In the genomic region with DNA sequence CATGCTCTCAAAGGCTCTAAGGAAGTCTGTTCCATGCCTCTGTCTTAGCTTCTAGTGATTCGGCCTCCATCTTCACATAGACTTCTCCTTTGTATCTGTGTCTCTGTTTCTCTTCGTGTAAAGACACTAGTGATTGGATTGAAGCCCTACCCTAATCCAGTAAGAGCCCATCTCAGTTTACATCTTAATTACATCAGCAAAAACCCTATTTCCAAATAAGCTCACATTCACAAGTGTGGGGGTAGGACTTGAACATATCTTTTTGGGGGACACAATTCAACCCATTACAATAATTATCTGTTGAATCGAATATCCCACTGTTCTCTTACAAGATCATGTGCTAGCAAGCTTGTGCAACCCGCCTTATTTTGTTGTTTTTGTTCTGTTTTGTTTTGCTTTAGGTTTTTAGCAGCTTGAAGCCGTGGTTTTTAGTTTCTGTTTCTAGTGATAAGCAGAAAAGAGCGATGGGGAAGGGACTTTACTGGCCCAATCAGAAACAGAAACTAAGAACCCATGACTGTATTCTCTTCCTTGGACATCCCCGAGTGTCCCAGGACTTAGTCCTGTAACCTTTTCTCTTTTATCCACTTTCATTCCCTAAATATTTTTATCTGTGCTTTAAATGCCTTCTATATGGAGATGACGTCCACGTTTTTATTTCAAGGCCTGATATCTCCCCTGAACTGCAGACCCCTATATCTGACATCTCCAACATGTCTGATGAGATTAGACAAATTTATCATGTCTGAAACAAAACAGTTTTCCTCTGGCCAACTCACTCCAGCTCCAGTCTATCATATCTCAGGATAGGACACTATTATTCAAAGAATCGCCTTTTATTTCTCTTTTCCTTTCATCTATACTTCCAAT, we compare ENCODE assay signal across 14 cellular contexts.
A peak's percentile ranks its signal among the peaks of the same experiment; 100 is the strongest.
DNase-seq lines count a peak whose midpoint lies in the region; ATAC-seq, FAIRE-seq and TF ChIP-seq lines count a peak whose summit lies in the region.
"Had no signal": no experiment of that assay in that cellular context is flagged by ENCODE, and none has a peak within 500 bp of the region (broad histone marks: within the 10 kb centered on the region; RNA-seq: fewer than 3 reads in every experiment).

No MANE protein-coding gene starts in this region.

- no peaks in the 10 kb centered on the region for H3K4me1 ChIP-seq in GM12878 (ENCODE audit: control insufficient read depth, insufficient read depth, low read length)
- H3K4me1 ChIP-seq: Caco-2, lower lobe of right lung, right atrium auricular region had no signal

- TF ChIP-seq CTCF in GM12864 (IDR thresholded peaks at IDR 0.05; ENCODE audit: low read depth, low read length, missing control alignments) (no peak), GM12878 (IDR thresholded peaks at IDR 0.05 in 2 of 3, conservative IDR thresholded peaks at IDR 0.05 in 1 of 3; ENCODE audit: control insufficient read depth in 2 of 3, extremely low read depth in 1 of 3, insufficient read depth in 1 of 3, low read depth in 3 of 3, low read length in 3 of 3) (no peak)

- RAD21 ChIA-PET in GM12878 (lab: Charles Lee; ENCODE audit: unreplicated experiment) = interaction anchor here (0.9 to 1.4 kb wide), 2 partner anchors 82 to 84 kb away, joined by 3 read pairs; no protein-coding TSS in a partner anchor

- no peak for TF ChIP-seq RAD21 in GM12878 (IDR thresholded peaks at IDR 0.05; ENCODE audit: insufficient read depth, low read depth, low read length)

- no peak overlapping the region for H3K27ac Mint-ChIP-seq in activated naive CD4-positive, alpha-beta T cell treated with anti-CD3 and anti-CD28 coated beads for 36 hours

- peak overlapping the region; percentile 2 for H2AFZ ChIP-seq in GM12878 (ENCODE audit: control insufficient read depth, low read depth, low read length)

- no peak overlapping the region for H3K4me3 Mint-ChIP-seq in activated naive CD4-positive, alpha-beta T cell treated with anti-CD3 and anti-CD28 coated beads for 36 hours

- H3K9me3 Mint-ChIP-seq in activated naive CD4-positive, alpha-beta T cell treated with anti-CD3 and anti-CD28 coated beads for 36 hours = no peaks in the 10 kb centered on the region

- in situ Hi-C loops in GM12878 (cut with MboI) = no loop called here

- no peaks in the 10 kb centered on the region; the same call in 2 of the 3 replicates for H3K9me3 ChIP-seq in GM12878 (replicated peaks; ENCODE audit: control insufficient read depth, insufficient read depth, low read length)
- H3K9me3 ChIP-seq: Caco-2, lower lobe of right lung, right atrium auricular region, SK-N-SH had no signal

- DNase-seq in GM12864 (ENCODE audit: low read depth) (peak; percentile 15), GM12878 (ENCODE audit: low read depth, low spot score) (peak; percentile 35), H7 (no peak), NCI-H2081 treated with DMSO at 0.1 percent for 48 hours (lab: John Stamatoyannopoulos, UW) (no peak)
- DNase-seq in activated naive CD4-positive, alpha-beta T cell treated with anti-CD3 and anti-CD28 coated beads for 36 hours = no peak
- DNase-seq: Caco-2, lower lobe of right lung, NCI-H2029, SK-N-SH had no signal

- H3K27me3 ChIP-seq in GM12878 (replicated peaks in 1 of 2; ENCODE audit: control insufficient read depth in 2 of 2, insufficient read depth in 2 of 2, low read length in 1 of 2) (no peaks in the 10 kb centered on the region), H7 (ENCODE audit: control insufficient read depth, insufficient read depth, low read length) (no peaks in the 10 kb centered on the region)
- H3K27me3 ChIP-seq: right atrium auricular region had no signal

- POLR2A ChIA-PET in GM12878 (lab: Charles Lee) = no interaction called here

- H3K9ac ChIP-seq in GM12878 (ENCODE audit: control insufficient read depth, insufficient read depth, low read length) = no peak overlapping the region
- H3K9ac ChIP-seq: SK-N-SH had no signal

- 61% methylated on average over 10 of the region's 10 CpGs for WGBS in GM12878 (ENCODE audit: insufficient coverage, insufficient replicate concordance, low lambda C conversion rate, missing lambda C conversion rate)

- no peak overlapping the region; the same call in 1 of the 2 replicates for H3K4me3 ChIP-seq in GM12864 (ENCODE audit: low read depth, low read length)
- H3K4me3 ChIP-seq in GM12878 = no peak overlapping the region
- no peak overlapping the region for H3K4me3 ChIP-seq in H7 (ENCODE audit: insufficient read depth, low read depth, low read length)
- H3K4me3 ChIP-seq: lower lobe of right lung, right atrium auricular region had no signal

- TF ChIP-seq EP300 in GM12878 (IDR thresholded peaks at IDR 0.05; ENCODE audit: borderline replicate concordance in 1 of 2, control insufficient read depth in 1 of 2, low read depth in 2 of 2, low read length in 2 of 2) = no peak

- no peaks in the 10 kb centered on the region for H3K27me3 Mint-ChIP-seq in activated naive CD4-positive, alpha-beta T cell treated with anti-CD3 and anti-CD28 coated beads for 36 hours (ENCODE audit: low read depth)

- H4K20me1 ChIP-seq in GM12878 (ENCODE audit: control insufficient read depth, insufficient read depth) = no peaks in the 10 kb centered on the region

- no TSS peak for BruUV-seq in GM12878 (replicated peaks; lab: Mats Ljungman, UMichigan)

- peaks cover 3% of the 10 kb centered on the region for H3K4me1 Mint-ChIP-seq in activated naive CD4-positive, alpha-beta T cell treated with anti-CD3 and anti-CD28 coated beads for 36 hours (ENCODE audit: low read depth)

- intact Hi-C loops in GM12878 (cut with micrococcal nuclease; ENCODE audit: unreplicated experiment) = no loop called here
- intact Hi-C loops in activated naive CD4-positive, alpha-beta T cell treated with anti-CD3 and anti-CD28 coated beads for 36 hours (cut with micrococcal nuclease) = no loop called here

- CTCF ChIA-PET in GM12878 (lab: Yijun Ruan, JAX) = no interaction called here
- CTCF ChIA-PET in activated naive CD4-positive, alpha-beta T cell treated with anti-CD3 and anti-CD28 coated beads for 36 hours (lab: Charles Lee) = no interaction called here

- ATAC-seq in GM19397 (IDR thresholded peaks at IDR 0.05; ENCODE audit: unreplicated experiment) (peak; percentile 73), HG03139 (IDR thresholded peaks at IDR 0.05; ENCODE audit: unreplicated experiment) (peak; percentile 41), GM12878 (peak; percentile 95), GM21367 (IDR thresholded peaks at IDR 0.05; ENCODE audit: unreplicated experiment) (no peak)
- ATAC-seq: lower lobe of right lung had no signal

- H3K36me3 ChIP-seq in GM12878 (ENCODE audit: control insufficient read depth in 2 of 2, insufficient read depth in 2 of 2, low read length in 1 of 2) = no peaks in the 10 kb centered on the region; a peak in 1 of 4 replicates
- no peaks in the 10 kb centered on the region for H3K36me3 ChIP-seq in H7 (replicated peaks; ENCODE audit: control insufficient read depth, insufficient read depth, low read length)
- H3K36me3 ChIP-seq: lower lobe of right lung, right atrium auricular region had no signal

- H3K27ac ChIP-seq in GM12878 (ENCODE audit: control insufficient read depth, insufficient read depth) = peak overlapping the region; percentile 52
- H3K27ac ChIP-seq: HL-60, lower lobe of right lung, right atrium auricular region had no signal

- SMC1A ChIA-PET in GM12878 (lab: Charles Lee; ENCODE audit: uncharacterized antibody, unreplicated experiment) = interaction anchor here (0.8 to 2.4 kb wide), 6 partner anchors 9 to 303 kb away, joined by 3 to 6 read pairs (median 4); no protein-coding TSS in a partner anchor

- FAIRE-seq in GM12878 (lab: Jason Lieb, UNC) = peak; percentile 41

- H3K4me2 ChIP-seq in GM12878 (ENCODE audit: control insufficient read depth, insufficient read depth) = peak overlapping the region; percentile 43
- H3K4me2 ChIP-seq: SK-N-SH had no signal

- TF ChIP-seq POLR2A in GM12878 (IDR thresholded peaks at IDR 0.05; ENCODE audit: low read depth, low read length) = no peak

- no peaks in the 10 kb centered on the region for H3K79me2 ChIP-seq in GM12878 (ENCODE audit: control insufficient read depth, insufficient read depth, low read length)

- peaks cover 9% of the 10 kb centered on the region for H3K36me3 Mint-ChIP-seq in activated naive CD4-positive, alpha-beta T cell treated with anti-CD3 and anti-CD28 coated beads for 36 hours (ENCODE audit: low read depth)

TF ChIP-seq in GM12878, 131 proteins besides CTCF, POLR2A, EP300 and RAD21 (continues in another document):
- peak; percentile 51; the same call in 1 of the 2 replicates for TF ChIP-seq MXI1 (IDR thresholded peaks at IDR 0.05; ENCODE audit: low read depth, low read length)
- peak; percentile 53 to 54; a peak in 3 of 4 replicates for TF ChIP-seq IKZF2 (IDR thresholded peaks at IDR 0.05)
- TF ChIP-seq BHLHE40 (IDR thresholded peaks at IDR 0.05; ENCODE audit: borderline replicate concordance in 1 of 2, low read depth in 2 of 2, low read length in 1 of 2) = peak in 1 of 2 experiments; percentile 13; a peak in 1 of 4 replicates
- TF ChIP-seq CREB1 (IDR thresholded peaks at IDR 0.05; ENCODE audit: low read depth) = no peak
- peak; percentile 31; the same call in 1 of the 2 replicates for TF ChIP-seq RUNX3 (IDR thresholded peaks at IDR 0.05; ENCODE audit: low read length)
- no peak for TF ChIP-seq NRF1 (conservative IDR thresholded peaks at IDR 0.05; ENCODE audit: low read depth, low read length)
- no peak for TF ChIP-seq NR2F1 (conservative IDR thresholded peaks at IDR 0.05)
- TF ChIP-seq, protein P1, sequence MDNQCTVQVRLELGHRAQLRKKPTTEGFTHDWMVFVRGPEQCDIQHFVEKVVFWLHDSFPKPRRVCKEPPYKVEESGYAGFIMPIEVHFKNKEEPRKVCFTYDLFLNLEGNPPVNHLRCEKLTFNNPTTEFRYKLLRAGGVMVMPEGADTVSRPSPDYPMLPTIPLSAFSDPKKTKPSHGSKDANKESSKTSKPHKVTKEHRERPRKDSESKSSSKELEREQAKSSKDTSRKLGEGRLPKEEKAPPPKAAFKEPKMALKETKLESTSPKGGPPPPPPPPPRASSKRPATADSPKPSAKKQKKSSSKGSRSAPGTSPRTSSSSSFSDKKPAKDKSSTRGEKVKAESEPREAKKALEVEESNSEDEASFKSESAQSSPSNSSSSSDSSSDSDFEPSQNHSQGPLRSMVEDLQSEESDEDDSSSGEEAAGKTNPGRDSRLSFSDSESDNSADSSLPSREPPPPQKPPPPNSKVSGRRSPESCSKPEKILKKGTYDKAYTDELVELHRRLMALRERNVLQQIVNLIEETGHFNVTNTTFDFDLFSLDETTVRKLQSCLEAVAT (IDR thresholded peaks at IDR 0.05) = peak; percentile 65

Comparison
In these comparisons a context has a peak if more than half of its experiments do, and no peak if none do; other contexts are left out.
1. DNase-seq: peak in GM12864 (single experiment) and GM12878 (single experiment); none in H7 (single experiment), activated naive CD4-positive, alpha-beta T cell treated with anti-CD3 and anti-CD28 coated beads for 36 hours (single experiment) and NCI-H2081 treated with DMSO at 0.1 percent for 48 hours (single experiment).